In the genomic region with DNA sequence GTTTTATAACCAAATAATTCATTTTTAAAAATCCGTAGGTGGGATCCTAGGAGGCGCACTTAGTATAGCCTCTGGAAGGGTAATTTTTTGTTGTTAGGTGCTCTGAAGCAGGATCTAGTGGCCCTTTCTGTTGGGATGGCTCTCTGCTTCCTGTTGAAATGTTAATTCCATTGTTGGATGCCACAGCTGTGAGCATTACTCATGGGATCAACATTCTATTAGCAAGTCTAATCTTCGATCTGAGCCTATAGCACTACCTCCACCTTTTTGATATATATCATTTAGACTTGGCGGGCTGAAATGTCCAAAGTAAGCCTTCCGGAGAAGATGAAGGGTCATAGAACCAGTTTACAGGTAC, we compare ENCODE assay signal across 9 cellular contexts. TPM values are rescaled to one million over a fixed set of nuclear protein-coding genes. Genes with fewer than 3 reads are reported as not detected.
DNase-seq lines count a peak whose midpoint lies in the region; ATAC-seq lines count a peak whose summit lies in the region.
"Had no signal": no experiment of that assay in that cellular context is flagged by ENCODE, and none has a peak within 500 bp of the region (broad histone marks: within the 10 kb centered on the region; RNA-seq: fewer than 3 reads in every experiment).

No MANE protein-coding gene starts in this region.

- H3K27me3 ChIP-seq in esophagus (ENCODE audit: control insufficient read depth in 1 of 2, insufficient read depth in 2 of 2, low read length in 2 of 2), result no peaks in the 10 kb centered on the region

- no peaks in the 10 kb centered on the region for H3K9me3 Mint-ChIP-seq in stimulated activated memory B cell treated with anti-CD40 and anti-IgM and Interleukin-4, amounts not matched to agents 10 μg/mL and 1 μg/mL and 100 μg/mL, for 72 hours

- peaks cover 17% of the 10 kb centered on the region for H3K4me1 Mint-ChIP-seq in stimulated activated memory B cell treated with anti-CD40 and anti-IgM and Interleukin-4, amounts not matched to agents 10 μg/mL and 1 μg/mL and 100 μg/mL, for 72 hours

- H3K9ac ChIP-seq in SK-N-MC (ENCODE audit: insufficient read length), result peak overlapping the region; percentile 52

- H3K27ac Mint-ChIP-seq in stimulated activated memory B cell treated with anti-CD40 and anti-IgM and Interleukin-4, amounts not matched to agents 10 μg/mL and 1 μg/mL and 100 μg/mL, for 72 hours, result no peak overlapping the region

- peaks cover 46% of the 10 kb centered on the region for H3K27me3 Mint-ChIP-seq in stimulated activated memory B cell treated with anti-CD40 and anti-IgM and Interleukin-4, amounts not matched to agents 10 μg/mL and 1 μg/mL and 100 μg/mL, for 72 hours

- H3K9me3 ChIP-seq in SK-N-MC (ENCODE audit: low read depth, low read length), result no peaks in the 10 kb centered on the region
- H3K9me3 ChIP-seq in esophagus (ENCODE audit: control insufficient read depth in 2 of 2, insufficient read depth in 1 of 2, low read depth in 1 of 2, low read length in 1 of 2), result no peaks in the 10 kb centered on the region

- ATAC-seq in stimulated activated memory B cell treated with anti-CD40 and anti-IgM and Interleukin-4, amounts not matched to agents 10 μg/mL and 1 μg/mL and 100 μg/mL, for 72 hours, result no peak

- no peaks in the 10 kb centered on the region for H3K36me3 Mint-ChIP-seq in stimulated activated memory B cell treated with anti-CD40 and anti-IgM and Interleukin-4, amounts not matched to agents 10 μg/mL and 1 μg/mL and 100 μg/mL, for 72 hours

- DNase-seq in HS-5 (ENCODE audit: low read depth) (peak; percentile 11), SK-N-MC (ENCODE audit: low read depth, low spot score) (no peak), pons (ENCODE audit: low spot score) (peak; percentile 54), NCI-H2171 treated with DMSO at 0.1 percent for 48 hours (lab: John Stamatoyannopoulos, UW) (no peak)
- DNase-seq in central memory CD4-positive, alpha-beta T cell, result no peak
- DNase-seq in activated CD4-positive, CD25-positive, alpha-beta regulatory T cell treated with anti-CD3 and anti-CD28 coated beads, Interleukin-2, amount 50 U/mL, for 72 hours, result no peak
- DNase-seq: activated CD4-positive, alpha-beta T cell treated with anti-CD3 and anti-CD28 coated beads for 1 hour had no signal

- H3K36me3 ChIP-seq in SK-N-MC (ENCODE audit: insufficient read depth, low read length), result no peaks in the 10 kb centered on the region
- no peaks in the 10 kb centered on the region for H3K36me3 ChIP-seq in esophagus (ENCODE audit: control insufficient read depth in 2 of 2, insufficient read depth in 2 of 2, low read length in 1 of 2)

- H3K4me3 Mint-ChIP-seq in stimulated activated memory B cell treated with anti-CD40 and anti-IgM and Interleukin-4, amounts not matched to agents 10 μg/mL and 1 μg/mL and 100 μg/mL, for 72 hours, result no peak overlapping the region

- H3K4me3 ChIP-seq in SK-N-MC (peak overlapping the region; percentile 97), esophagus (ENCODE audit: low read depth in 1 of 2, low read length in 2 of 2) (peak overlapping the region; percentile 62)

- peaks cover 0 to 4% of the 10 kb centered on the region in 2 donors for H3K4me1 ChIP-seq in esophagus (ENCODE audit: control insufficient read depth in 2 of 2, insufficient read depth in 2 of 2, low read length in 1 of 2)

- WGBS in esophagus, 2 donors, result 13 to 24% methylated on average over 5 of the region's 5 CpGs

- H3K27ac ChIP-seq in SK-N-MC (no peak overlapping the region), esophagus (ENCODE audit: low read depth in 2 of 2, low read length in 1 of 2) (peak overlapping the region; percentile 21 to 92)

RNA-seq across cellular contexts. Expression of a gene that starts 1.3 kb away (rescaled TPM):
- polyA plus RNA-seq in esophagus, result 1 to 10 TPM; 9.7 to 9.8 TPM

Comparison
In these comparisons a context has a peak if more than half of its experiments do, and no peak if none do; other contexts are left out.
1. DNase-seq: peak in HS-5 (single experiment) and pons (single experiment); none in SK-N-MC (single experiment), NCI-H2171 treated with DMSO at 0.1 percent for 48 hours (single experiment), central memory CD4-positive, alpha-beta T cell (single experiment) and activated CD4-positive, CD25-positive, alpha-beta regulatory T cell treated with anti-CD3 and anti-CD28 coated beads, Interleukin-2, amount 50 U/mL, for 72 hours (single experiment).